Comparison of ENCODE assay signal across 1 cellular context in genomic region chr15:89334510-89335288, GRCh38.
TF ChIP-seq lines count a peak whose summit lies in the region.

TSS of gene POLG (minus strand) at chr15:89334824. CDS start at chr15:89333754, 1,070 bp downstream.

TF ChIP-seq in GM12878, 131 proteins besides CTCF, POLR2A, EP300 and RAD21 (continued from another document):
- TF ChIP-seq ZBTB4 (CRISPR knock-in tag; IDR thresholded peaks at IDR 0.05) (no peak), E4F1 (IDR thresholded peaks at IDR 0.05; ENCODE audit: borderline replicate concordance, partially characterized antibody) (peak; percentile 90), POLR2AphosphoS2 (IDR thresholded peaks at IDR 0.05; ENCODE audit: low read depth, low read length) (peak; percentile 87), SPI1 (IDR thresholded peaks at IDR 0.05; ENCODE audit: borderline replicate concordance, insufficient read depth, low read depth, low read length) (peak; percentile 62; the same call in 1 of the 2 replicates), RBBP5 (conservative IDR thresholded peaks at IDR 0.05) (no peak)
